ENCODE assay signal across 8 cellular contexts in genomic region chr10:129031233-129032150, GRCh38.
DNase-seq lines count a peak whose midpoint lies in the region; ATAC-seq, FAIRE-seq and TF ChIP-seq lines count a peak whose summit lies in the region.

No MANE protein-coding gene starts in this region.

- no peaks in the 10 kb centered on the region for H3K9me3 ChIP-seq in SU-DHL-6 (ENCODE audit: insufficient read depth, low read length)
- H3K9me3 ChIP-seq in body of pancreas = no peaks in the 10 kb centered on the region
- no peaks in the 10 kb centered on the region for H3K9me3 ChIP-seq in keratinocyte (ENCODE audit: control insufficient read depth, low read depth, low read length)

- H3K9me2 ChIP-seq in SU-DHL-6 (replicated peaks; ENCODE audit: insufficient read depth, low read length) = no peaks in the 10 kb centered on the region

- H3F3A ChIP-seq in SU-DHL-6 (ENCODE audit: insufficient read depth) = no peaks in the 10 kb centered on the region

- H3K79me2 ChIP-seq in SU-DHL-6 (ENCODE audit: insufficient read depth, low read length) (no peaks in the 10 kb centered on the region), keratinocyte (ENCODE audit: control insufficient read depth, insufficient read depth, low read length) (no peaks in the 10 kb centered on the region)

- TF ChIP-seq CTCF in GM12874 (IDR thresholded peaks at IDR 0.05; ENCODE audit: insufficient read depth, low read depth, low read length) (peak; percentile 75), SU-DHL-6 (IDR thresholded peaks at IDR 0.05; ENCODE audit: insufficient read depth, low read length, poor library complexity, severe bottlenecking) (peak; percentile 53), body of pancreas (IDR thresholded peaks at IDR 0.05) (peak; percentile 59 to 84 (median 72)), keratinocyte (optimal IDR thresholded peaks at IDR 0.05 in 1 of 3, IDR thresholded peaks at IDR 0.05 in 1 of 3, conservative IDR thresholded peaks at IDR 0.05 in 1 of 3; ENCODE audit: extremely low read depth in 1 of 3, insufficient read depth in 2 of 3, low read length in 3 of 3) (peak; percentile 83 to 87 (median 84))

- H3K4me3 ChIP-seq in SU-DHL-6 (ENCODE audit: insufficient read depth, low read length, poor library complexity, severe bottlenecking) (no peak overlapping the region), body of pancreas (no peak overlapping the region), keratinocyte (ENCODE audit: control insufficient read depth in 2 of 3, extremely low read depth in 1 of 3, insufficient read depth in 2 of 3, low read depth in 1 of 3, low read length in 3 of 3) (no peak overlapping the region)

- H3K27me3 ChIP-seq in SU-DHL-6 (ENCODE audit: low read length) (no peaks in the 10 kb centered on the region), body of pancreas (peaks cover 0 to 11% of the 10 kb centered on the region in 2 donors), keratinocyte (ENCODE audit: control insufficient read depth, extremely low read depth, insufficient read depth, low read length) (no peaks in the 10 kb centered on the region)

- WGBS in body of pancreas, 2 donors = 12 to 13% methylated on average over 18 of the region's 18 CpGs

- H2AFZ ChIP-seq in SU-DHL-6 (ENCODE audit: low read depth, low read length, severe bottlenecking) = no peak overlapping the region
- no peak overlapping the region for H2AFZ ChIP-seq in keratinocyte (ENCODE audit: control insufficient read depth, low read length)

- no peak for TF ChIP-seq POLR2A in body of pancreas (IDR thresholded peaks at IDR 0.05)

- ATAC-seq in HG03520 (IDR thresholded peaks at IDR 0.05; ENCODE audit: unreplicated experiment) (peak; percentile 71), body of pancreas (peak; percentile 68)

- H3K4me2 ChIP-seq in SU-DHL-6 (ENCODE audit: low read depth, low read length, poor library complexity, severe bottlenecking) = no peak overlapping the region
- H3K4me2 ChIP-seq in keratinocyte (ENCODE audit: control insufficient read depth, extremely low read depth, insufficient read depth, low read depth, low read length) = no peak overlapping the region

- H4K20me1 ChIP-seq in SU-DHL-6 (ENCODE audit: low read depth, low read length) (no peaks in the 10 kb centered on the region), keratinocyte (ENCODE audit: control insufficient read depth, extremely low read depth, insufficient read depth, low read length) (no peaks in the 10 kb centered on the region)

- intact Hi-C loops in body of pancreas (cut with DNase I) = no loop called here

- no peaks in the 10 kb centered on the region for H3K36me3 ChIP-seq in SU-DHL-6 (ENCODE audit: low read length)
- no peaks in the 10 kb centered on the region for H3K36me3 ChIP-seq in body of pancreas (replicated peaks in 1 of 2; ENCODE audit: insufficient read depth in 1 of 2, low read depth in 2 of 2)
- H3K36me3 ChIP-seq in keratinocyte (ENCODE audit: control insufficient read depth in 2 of 2, extremely low read depth in 1 of 2, insufficient read depth in 2 of 2, low read length in 2 of 2) = no peaks in the 10 kb centered on the region

- peaks cover 10% of the 10 kb centered on the region for H3K4me1 ChIP-seq in body of pancreas
- peaks cover 3% of the 10 kb centered on the region for H3K4me1 ChIP-seq in keratinocyte (ENCODE audit: control insufficient read depth, extremely low read depth, insufficient read depth, low read length)

- H3K9ac ChIP-seq in SU-DHL-6 (ENCODE audit: low read length) (no peak overlapping the region), keratinocyte (ENCODE audit: control insufficient read depth, extremely low read depth, insufficient read depth, low read length) (no peak overlapping the region)

- FAIRE-seq in keratinocyte (lab: Jason Lieb, UNC) = no peak

- dilution Hi-C loops in keratinocyte (cut with MboI; ENCODE audit: extremely low pct_ligation_motif_present, low sequenced_read_pairs) = no loop called here

- no peaks in the 10 kb centered on the region for H3K9me1 ChIP-seq in keratinocyte (ENCODE audit: control insufficient read depth, extremely low read depth, insufficient read depth, low read length)

- DNase-seq in 8988T = peak; percentile 49
- DNase-seq in body of pancreas = peak; percentile 31 to 60 (median 42)
- DNase-seq in keratinocyte (ENCODE audit: low read depth, low spot score) = no peak
- DNase-seq in stimulated activated CD4-positive, alpha-beta T cell treated with anti-CD3 and anti-CD28 coated beads, Interleukin-4, amount 100 ng/mL, for 4 hours = peak; percentile 26 to 48
- no peak for DNase-seq in foreskin melanocyte

- H3K27ac ChIP-seq in SU-DHL-6 (ENCODE audit: low read depth, low read length) = no peak overlapping the region
- H3K27ac ChIP-seq in body of pancreas = no peak overlapping the region
- H3K27ac ChIP-seq in keratinocyte (ENCODE audit: control insufficient read depth, insufficient read depth, low read length) = no peak overlapping the region

Comparison
In these comparisons a context has a peak if more than half of its experiments do, and no peak if none do; other contexts are left out.
1. DNase-seq: peak in 8988T (single experiment), body of pancreas (4 of 4) and stimulated activated CD4-positive, alpha-beta T cell treated with anti-CD3 and anti-CD28 coated beads, Interleukin-4, amount 100 ng/mL, for 4 hours (2 of 2); none in keratinocyte (single experiment) and foreskin melanocyte (single experiment).
2. Peak in every context shown above with its lines, with median percentiles within 50 percentile points of each other: CTCF ChIP-seq.